Comparison of ENCODE assay signal across 8 cellular contexts in genomic region chr9:17134843-17135577, GRCh38. TPM values are rescaled to one million over a fixed set of nuclear protein-coding genes. Genes with fewer than 3 reads are reported as not detected.
DNase-seq lines count a peak whose midpoint lies in the region; ATAC-seq and TF ChIP-seq lines count a peak whose summit lies in the region.

A gene with protein sequence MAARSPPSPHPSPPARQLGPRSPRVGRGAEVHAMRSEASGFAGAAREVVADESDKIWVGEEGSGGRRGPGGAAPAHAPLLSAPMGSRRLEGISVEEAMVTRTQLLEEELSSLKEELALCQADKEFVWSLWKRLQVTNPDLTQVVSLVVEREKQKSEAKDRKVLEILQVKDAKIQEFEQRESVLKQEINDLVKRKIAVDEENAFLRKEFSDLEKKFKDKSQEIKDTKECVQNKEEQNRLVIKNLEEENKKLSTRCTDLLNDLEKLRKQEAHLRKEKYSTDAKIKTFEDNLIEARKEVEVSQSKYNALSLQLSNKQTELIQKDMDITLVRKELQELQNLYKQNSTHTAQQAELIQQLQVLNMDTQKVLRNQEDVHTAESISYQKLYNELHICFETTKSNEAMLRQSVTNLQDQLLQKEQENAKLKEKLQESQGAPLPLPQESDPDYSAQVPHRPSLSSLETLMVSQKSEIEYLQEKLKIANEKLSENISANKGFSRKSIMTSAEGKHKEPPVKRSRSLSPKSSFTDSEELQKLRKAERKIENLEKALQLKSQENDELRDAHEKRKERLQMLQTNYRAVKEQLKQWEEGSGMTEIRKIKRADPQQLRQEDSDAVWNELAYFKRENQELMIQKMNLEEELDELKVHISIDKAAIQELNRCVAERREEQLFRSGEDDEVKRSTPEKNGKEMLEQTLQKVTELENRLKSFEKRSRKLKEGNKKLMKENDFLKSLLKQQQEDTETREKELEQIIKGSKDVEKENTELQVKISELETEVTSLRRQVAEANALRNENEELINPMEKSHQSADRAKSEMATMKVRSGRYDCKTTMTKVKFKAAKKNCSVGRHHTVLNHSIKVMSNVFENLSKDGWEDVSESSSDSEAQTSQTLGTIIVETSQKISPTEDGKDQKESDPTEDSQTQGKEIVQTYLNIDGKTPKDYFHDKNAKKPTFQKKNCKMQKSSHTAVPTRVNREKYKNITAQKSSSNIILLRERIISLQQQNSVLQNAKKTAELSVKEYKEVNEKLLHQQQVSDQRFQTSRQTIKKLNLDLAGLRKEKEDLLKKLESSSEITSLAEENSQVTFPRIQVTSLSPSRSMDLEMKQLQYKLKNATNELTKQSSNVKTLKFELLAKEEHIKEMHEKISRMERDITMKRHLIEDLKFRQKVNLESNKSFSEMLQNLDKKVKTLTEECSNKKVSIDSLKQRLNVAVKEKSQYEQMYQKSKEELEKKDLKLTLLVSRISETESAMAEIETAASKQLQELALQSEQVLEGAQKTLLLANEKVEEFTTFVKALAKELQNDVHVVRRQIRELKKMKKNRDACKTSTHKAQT (N-terminal part only) (plus strand): TSS chr9:17135040. CDS start chr9:17135066, 26 bp downstream.

- H3K4me3 Mint-ChIP-seq in activated CD8-positive, alpha-beta memory T cell treated with anti-CD3 and anti-CD28 coated beads, Interleukin-2, amount 10 ng/mL, durations not matched to agents 7 days and 5 days: peak within 1 kb of the TSS; percentile 54

- WGBS in esophagus muscularis mucosa: under 1% methylated on average over 59 of the region's 73 CpGs

- no peaks in the 10 kb centered on the region for H3K9me3 ChIP-seq in esophagus muscularis mucosa

- no peaks in the 10 kb centered on the region for H3K36me3 ChIP-seq in esophagus muscularis mucosa

- intact Hi-C loops in esophagus muscularis mucosa (cut with DNase I): no loop called here

- H3K9me3 Mint-ChIP-seq in activated CD8-positive, alpha-beta memory T cell treated with anti-CD3 and anti-CD28 coated beads, Interleukin-2, amount 10 ng/mL, durations not matched to agents 7 days and 5 days (ENCODE audit: low read depth): peaks cover 1% of the 10 kb centered on the region

- H3K27me3 Mint-ChIP-seq in activated CD8-positive, alpha-beta memory T cell treated with anti-CD3 and anti-CD28 coated beads, Interleukin-2, amount 10 ng/mL, durations not matched to agents 7 days and 5 days: peaks cover 22% of the 10 kb centered on the region

- peak; percentile 85 for DNase-seq in AG10803 (ENCODE audit: low read depth)
- peak; percentile 77 for DNase-seq in NCI-H510A treated with DMSO at 0.1 percent for 48 hours (lab: John Stamatoyannopoulos, UW)
- no peak for DNase-seq in activated CD8-positive, alpha-beta memory T cell treated with anti-CD3 and anti-CD28 coated beads, Interleukin-2, amount 10 ng/mL, durations not matched to agents 7 days and 5 days
- peak; percentile 95 for DNase-seq in esophagus muscularis mucosa (ENCODE audit: extremely low spot score)
- peak; percentile 95 for DNase-seq in mucosa of gallbladder (ENCODE audit: low spot score)
- DNase-seq in stimulated activated CD8-positive, alpha-beta memory T cell treated with anti-CD3 and anti-CD28 coated beads, Interleukin-7, amount 100 ng/mL, for 24 hours (ENCODE audit: low read depth): peak; percentile 51

- in situ Hi-C loops in GM18951 (cut with MboI; ENCODE audit: low sequenced_read_pairs, unreplicated experiment): loop anchor here (25.0 kb wide), 1 partner anchor 327 kb away; no protein-coding TSS in a partner anchor

- peak within 1 kb of the TSS; percentile 87 to 93 (median 88) for H3K27ac ChIP-seq in esophagus muscularis mucosa (replicated peaks in 1 of 4)

- peaks cover 4% of the 10 kb centered on the region for H3K4me1 Mint-ChIP-seq in activated CD8-positive, alpha-beta memory T cell treated with anti-CD3 and anti-CD28 coated beads, Interleukin-2, amount 10 ng/mL, durations not matched to agents 7 days and 5 days

- no peak for TF ChIP-seq EP300 in esophagus muscularis mucosa (IDR thresholded peaks at IDR 0.05)

- TF ChIP-seq CTCF in AG10803 (conservative IDR thresholded peaks at IDR 0.05; ENCODE audit: low read length): no peak
- TF ChIP-seq CTCF in esophagus muscularis mucosa (IDR thresholded peaks at IDR 0.05): no peak

- peak; percentile 67 for ATAC-seq in HG03442 (IDR thresholded peaks at IDR 0.05; ENCODE audit: unreplicated experiment)
- ATAC-seq in activated CD8-positive, alpha-beta memory T cell treated with anti-CD3 and anti-CD28 coated beads, Interleukin-2, amount 10 ng/mL, durations not matched to agents 7 days and 5 days: peak; percentile 51

- peaks cover 3% of the 10 kb centered on the region for H3K36me3 Mint-ChIP-seq in activated CD8-positive, alpha-beta memory T cell treated with anti-CD3 and anti-CD28 coated beads, Interleukin-2, amount 10 ng/mL, durations not matched to agents 7 days and 5 days

- TF ChIP-seq POLR2A in GM18951 (IDR thresholded peaks at IDR 0.05; ENCODE audit: extremely low read depth, insufficient read depth, insufficient read length) (peak; percentile 77), esophagus muscularis mucosa (IDR thresholded peaks at IDR 0.05; ENCODE audit: low read depth) (peak; percentile 21)

- H3K4me3 ChIP-seq in AG10803 (ENCODE audit: low read length) (peak within 1 kb of the TSS; percentile 87), esophagus muscularis mucosa (peak within 1 kb of the TSS; percentile 76 to 96 (median 89))

- CTCF ChIA-PET in activated CD8-positive, alpha-beta memory T cell treated with anti-CD3 and anti-CD28 coated beads, Interleukin-2, amount 10 ng/mL, durations not matched to agents 7 days and 5 days (lab: Charles Lee): no interaction called here

- H3K27ac Mint-ChIP-seq in activated CD8-positive, alpha-beta memory T cell treated with anti-CD3 and anti-CD28 coated beads, Interleukin-2, amount 10 ng/mL, durations not matched to agents 7 days and 5 days: no peak within 1 kb of the TSS

- H3K27me3 ChIP-seq in esophagus muscularis mucosa: no peaks in the 10 kb centered on the region

- peaks cover 10 to 21% (median 14%) of the 10 kb centered on the region in 4 donors for H3K4me1 ChIP-seq in esophagus muscularis mucosa

RNA-seq across cellular contexts. Expression of the gene that starts here (rescaled TPM):
- under 1 TPM; 0.18 to 0.73 TPM for total RNA-seq in activated CD8-positive, alpha-beta memory T cell treated with anti-CD3 and anti-CD28 coated beads, Interleukin-2, amount 10 ng/mL, durations not matched to agents 7 days and 5 days
- 10 to 100 TPM in 3 of 4 donors, 1 to 10 TPM in 1; 9.4 to 14.1 (median 12.0) TPM for total RNA-seq in esophagus muscularis mucosa
- total RNA-seq in mucosa of gallbladder: 5.4 TPM

Comparison
In these comparisons a context has a peak if more than half of its experiments do, and no peak if none do; other contexts are left out.
1. Peak in ATAC-seq in activated CD8-positive, alpha-beta memory T cell treated with anti-CD3 and anti-CD28 coated beads, Interleukin-2, amount 10 ng/mL, durations not matched to agents 7 days and 5 days; RNA of the gene not detected or under 1 TPM.